1 cellular context compared by ENCODE assay signal in genomic region chr11:72787262-72788104, GRCh38.
TF ChIP-seq lines count a peak whose summit lies in the region.

No MANE protein-coding gene starts in this region.

TF ChIP-seq in K562, 482 proteins besides CTCF, POLR2A, EP300 and RAD21 (continued from another document and continues in another):
- 0 out of 2 replicates have a peak, but pooled peaks have one; percentile 1 for TF ChIP-seq ZKSCAN1 (IDR thresholded peaks at IDR 0.05; ENCODE audit: low read depth, low read length)
- peak; percentile 65; the same call in 1 of the 2 replicates for TF ChIP-seq ZNF395 (CRISPR knock-in tag; IDR thresholded peaks at IDR 0.05)
- no peak for TF ChIP-seq U2AF1 (optimal IDR thresholded peaks at IDR 0.05; ENCODE audit: low read depth, low read length)
- TF ChIP-seq ZNF277 (CRISPR knock-in tag; IDR thresholded peaks at IDR 0.05; ENCODE audit: borderline replicate concordance): no peak
- 0 out of 2 replicates have a peak, but pooled peaks have one; percentile 34 for TF ChIP-seq ZNF583 (CRISPR knock-in tag; IDR thresholded peaks at IDR 0.05)
- TF ChIP-seq ETV1 (tag; conservative IDR thresholded peaks at IDR 0.05; ENCODE audit: low read depth): peak; percentile 49
- TF ChIP-seq ZNF584 (CRISPR knock-in tag; IDR thresholded peaks at IDR 0.05; ENCODE audit: low read depth): peak; percentile 54; the same call in 1 of the 2 replicates
- no peak for TF ChIP-seq NFE2L1 (tag; IDR thresholded peaks at IDR 0.05; ENCODE audit: borderline replicate concordance, low read depth)
- no peak for TF ChIP-seq ID3 (CRISPR knock-in tag; IDR thresholded peaks at IDR 0.05)
- TF ChIP-seq ID3 (tag; IDR thresholded peaks at IDR 0.05): no peak
- no peak for TF ChIP-seq CREBBP (IDR thresholded peaks at IDR 0.05; ENCODE audit: low read depth, low read length)
- no peak for TF ChIP-seq ZNF311 (CRISPR knock-in tag; IDR thresholded peaks at IDR 0.05)
- no peak for TF ChIP-seq MEIS2 (IDR thresholded peaks at IDR 0.05; ENCODE audit: partially characterized antibody)
- TF ChIP-seq PBX2 (CRISPR knock-in tag; IDR thresholded peaks at IDR 0.05; ENCODE audit: low read depth): no peak
- TF ChIP-seq PBX2 (tag; conservative IDR thresholded peaks at IDR 0.05; ENCODE audit: low read depth): peak; percentile 5; the same call in 1 of the 2 replicates
- TF ChIP-seq ZNF280B (CRISPR knock-in tag; IDR thresholded peaks at IDR 0.05): no peak
- no peak for TF ChIP-seq NCOA2 (IDR thresholded peaks at IDR 0.05; ENCODE audit: partially characterized antibody in 2 of 2)
- peak; percentile 43; the same call in 1 of the 2 replicates for TF ChIP-seq GABPB1 (CRISPR knock-in tag; IDR thresholded peaks at IDR 0.05)
- no peak for TF ChIP-seq COPS2 (conservative IDR thresholded peaks at IDR 0.05)
- no peak for TF ChIP-seq CHCHD3 (CRISPR knock-in tag; IDR thresholded peaks at IDR 0.05)
- no peak for TF ChIP-seq CBX2 (IDR thresholded peaks at IDR 0.05; ENCODE audit: insufficient read depth, low read length, poor library complexity, severe bottlenecking)
- peak; percentile 55; the same call in 1 of the 2 replicates for TF ChIP-seq E2F5 (CRISPR knock-in tag; IDR thresholded peaks at IDR 0.05)
- TF ChIP-seq IRF2 (CRISPR knock-in tag; IDR thresholded peaks at IDR 0.05): no peak
- TF ChIP-seq ZBTB40 (IDR thresholded peaks at IDR 0.05): peak; percentile 35; the same call in 1 of the 2 replicates
- TF ChIP-seq ZBTB40 (CRISPR knock-in tag; IDR thresholded peaks at IDR 0.05): no peak
- no peak for TF ChIP-seq HLTF (IDR thresholded peaks at IDR 0.05)
- no peak for TF ChIP-seq FOXP1 (CRISPR knock-in tag; IDR thresholded peaks at IDR 0.05)
- TF ChIP-seq E2F8 (IDR thresholded peaks at IDR 0.05; ENCODE audit: low read depth, partially characterized antibody): peak; percentile 74
- TF ChIP-seq TAF9B (IDR thresholded peaks at IDR 0.05; ENCODE audit: partially characterized antibody): no peak
- no peak for TF ChIP-seq MCM7 (IDR thresholded peaks at IDR 0.05)
- no peak for TF ChIP-seq RAD51 (IDR thresholded peaks at IDR 0.05; ENCODE audit: borderline replicate concordance, low read depth)
- TF ChIP-seq TAF15 (IDR thresholded peaks at IDR 0.05; ENCODE audit: low read depth, low read length): no peak
- TF ChIP-seq NKRF (IDR thresholded peaks at IDR 0.05; ENCODE audit: borderline replicate concordance): no peak
- no peak for TF ChIP-seq ATF1 (CRISPR knock-in tag; IDR thresholded peaks at IDR 0.05)
- peak; percentile 45; the same call in 1 of the 2 replicates for TF ChIP-seq ATF1 (tag; IDR thresholded peaks at IDR 0.05)
